17 cellular contexts compared by ENCODE assay signal in genomic region chr6:158625881-158626305, GRCh38. TPM values are rescaled to one million over a fixed set of nuclear protein-coding genes. Genes with fewer than 3 reads are reported as not detected.
A peak's percentile ranks its signal among the peaks of the same experiment; 100 is the strongest.
DNase-seq lines count a peak whose midpoint lies in the region; ATAC-seq and TF ChIP-seq lines count a peak whose summit lies in the region.
"Had no signal": no experiment of that assay in that cellular context is flagged by ENCODE, and none has a peak within 500 bp of the region (broad histone marks: within the 10 kb centered on the region; RNA-seq: fewer than 3 reads in every experiment).

No MANE protein-coding gene starts in this region.

- TF ChIP-seq CTCF in RWPE1 (conservative IDR thresholded peaks at IDR 0.05; ENCODE audit: low read depth) (no peak), ovary (IDR thresholded peaks at IDR 0.05) (no peak)

- no peaks in the 10 kb centered on the region for H3K9me3 ChIP-seq in ovary
- H3K9me3 ChIP-seq: BE2C, heart right ventricle, prostate gland had no signal

- peak overlapping the region; percentile 80 to 93 for H3K27ac Mint-ChIP-seq in effector memory CD8-positive, alpha-beta T cell
- no peak overlapping the region for H3K27ac Mint-ChIP-seq in activated CD4-positive, alpha-beta T cell treated with anti-CD3 and anti-CD28 coated beads, Interleukin-2, amount 10 ng/mL, durations not matched to agents 7 days and 5 days

- no peak for TF ChIP-seq POLR2A in ovary (IDR thresholded peaks at IDR 0.05)

- 30 to 59% (median 55%) methylated on average over 15 of the region's 15 CpGs for WGBS in ovary, 3 donors

- intact Hi-C loops in ovary (cut with DNase I) = no loop called here

- H3K4me1 ChIP-seq in ovary (ENCODE audit: insufficient read depth) = peaks cover 23% of the 10 kb centered on the region
- H3K4me1 ChIP-seq: prostate gland had no signal

- H3K4me3 Mint-ChIP-seq in effector memory CD8-positive, alpha-beta T cell = no peak overlapping the region
- H3K4me3 Mint-ChIP-seq in activated CD4-positive, alpha-beta T cell treated with anti-CD3 and anti-CD28 coated beads, Interleukin-2, amount 10 ng/mL, durations not matched to agents 7 days and 5 days = no peak overlapping the region
- H3K4me3 Mint-ChIP-seq: T-helper 2 cell treated with Interferon-gamma antibody and Interleukin-4, amounts not matched to agents 5 μg/mL and 100 μg/mL, for 36 hours had no signal

- no peak for ATAC-seq in effector memory CD8-positive, alpha-beta T cell (replicated peaks)
- no peak for ATAC-seq in GM18517 (IDR thresholded peaks at IDR 0.05; ENCODE audit: unreplicated experiment)

- peaks cover 78% of the 10 kb centered on the region for H3K36me3 Mint-ChIP-seq in effector memory CD8-positive, alpha-beta T cell (ENCODE audit: insufficient read depth)
- peaks cover 55% of the 10 kb centered on the region for H3K36me3 Mint-ChIP-seq in activated CD4-positive, alpha-beta T cell treated with anti-CD3 and anti-CD28 coated beads, Interleukin-2, amount 10 ng/mL, durations not matched to agents 7 days and 5 days (ENCODE audit: low read depth)

- H3K27ac ChIP-seq in RWPE1 (0 out of 2 replicates have a peak overlapping the region, but pooled peaks have one; percentile 18), ovary (no peak overlapping the region)
- H3K27ac ChIP-seq: heart right ventricle, prostate gland had no signal

- CTCF ChIA-PET in RWPE1 (lab: Yijun Ruan, JAX) = interaction anchor here (0.8 kb wide), 1 partner anchor 483 kb away, joined by 3 read pairs; no protein-coding TSS in a partner anchor
- CTCF ChIA-PET in activated CD4-positive, alpha-beta T cell treated with anti-CD3 and anti-CD28 coated beads, Interleukin-2, amount 10 ng/mL, durations not matched to agents 7 days and 5 days (lab: Charles Lee) = no interaction called here

- no peaks in the 10 kb centered on the region for H3K27me3 ChIP-seq in ovary
- H3K27me3 ChIP-seq: BE2C, heart right ventricle had no signal

- DNase-seq in activated CD8-positive, alpha-beta memory T cell treated with anti-CD3 and anti-CD28 coated beads for 24 hours = peak; percentile 43
- no peak for DNase-seq in activated CD8-positive, alpha-beta memory T cell treated with anti-CD3 and anti-CD28 coated beads, Interleukin-2, amount 50 U/mL, for 4 hours
- DNase-seq in RWPE1 (ENCODE audit: low spot score) = no peak
- DNase-seq in effector memory CD8-positive, alpha-beta T cell = no peak
- DNase-seq in ovary = peak in 3 of 5 donors; percentile 55 to 81 (median 69)
- DNase-seq in C1 segment of cervical spinal cord (lab: John Stamatoyannopoulos, UW) = no peak
- DNase-seq in activated CD4-positive, alpha-beta T cell treated with anti-CD3 and anti-CD28 coated beads, Interleukin-2, amount 10 ng/mL, durations not matched to agents 7 days and 5 days = no peak
- DNase-seq: activated CD4-positive, CD25-positive, alpha-beta regulatory T cell treated with anti-CD3 and anti-CD28 coated beads, Interleukin-2, amount 50 U/mL, for 72 hours; amniotic stem cell; BE2C; effector memory CD4-positive, alpha-beta T cell; heart right ventricle; NCI-H1105; NCI-H526 treated with DMSO at 0.1 percent for 48 hours had no signal

- H3K9me3 Mint-ChIP-seq in effector memory CD8-positive, alpha-beta T cell = no peaks in the 10 kb centered on the region
- H3K9me3 Mint-ChIP-seq in activated CD4-positive, alpha-beta T cell treated with anti-CD3 and anti-CD28 coated beads, Interleukin-2, amount 10 ng/mL, durations not matched to agents 7 days and 5 days = no peaks in the 10 kb centered on the region
- H3K9me3 Mint-ChIP-seq: T-helper 2 cell treated with Interferon-gamma antibody and Interleukin-4, amounts not matched to agents 5 μg/mL and 100 μg/mL, for 36 hours had no signal

- no peaks in the 10 kb centered on the region for H3K27me3 Mint-ChIP-seq in effector memory CD8-positive, alpha-beta T cell
- H3K27me3 Mint-ChIP-seq in activated CD4-positive, alpha-beta T cell treated with anti-CD3 and anti-CD28 coated beads, Interleukin-2, amount 10 ng/mL, durations not matched to agents 7 days and 5 days = no peaks in the 10 kb centered on the region

- POLR2A ChIA-PET in RWPE1 (lab: Yijun Ruan, JAX; ENCODE audit: low non-redundant PET) = no interaction called here
- POLR2A ChIA-PET in activated CD4-positive, alpha-beta T cell treated with anti-CD3 and anti-CD28 coated beads, Interleukin-2, amount 10 ng/mL, durations not matched to agents 7 days and 5 days (lab: Charles Lee) = no interaction called here

- no peak for TF ChIP-seq EP300 in ovary (IDR thresholded peaks at IDR 0.05)

- no peaks in the 10 kb centered on the region for H3K36me3 ChIP-seq in ovary
- H3K36me3 ChIP-seq: prostate gland had no signal

- peaks cover 22 to 30% of the 10 kb centered on the region in 2 donors for H3K4me1 Mint-ChIP-seq in effector memory CD8-positive, alpha-beta T cell (ENCODE audit: low read depth in 2 of 2)
- peaks cover 24% of the 10 kb centered on the region for H3K4me1 Mint-ChIP-seq in activated CD4-positive, alpha-beta T cell treated with anti-CD3 and anti-CD28 coated beads, Interleukin-2, amount 10 ng/mL, durations not matched to agents 7 days and 5 days

- H3K4me3 ChIP-seq in ovary = no peak overlapping the region
- H3K4me3 ChIP-seq: heart right ventricle, prostate gland had no signal

RNA-seq across cellular contexts. Expression of gene DYNLT1, which starts 18.6 kb away (rescaled TPM):
- 100 to 1,000 TPM in 4 of 7 donors, 10 to 100 TPM in 3; 50.0 to 115 (median 102) TPM for total RNA-seq in ovary
- 100 to 1,000 TPM; 114 to 217 TPM for polyA plus RNA-seq in ovary
- total RNA-seq in activated CD4-positive, alpha-beta T cell treated with anti-CD3 and anti-CD28 coated beads, Interleukin-2, amount 10 ng/mL, durations not matched to agents 7 days and 5 days = 100 to 1,000 TPM in 1 of 2 experiments, 10 to 100 TPM in 1; 81.4 to 102 TPM

RNA-seq across cellular contexts. Expression of gene SYTL3, which starts 24.0 kb away (rescaled TPM):
- 1 to 10 TPM; 1.7 to 7.8 (median 2.5) TPM for total RNA-seq in ovary
- 1 to 10 TPM; 1.9 to 3.3 TPM for polyA plus RNA-seq in ovary
- total RNA-seq in activated CD4-positive, alpha-beta T cell treated with anti-CD3 and anti-CD28 coated beads, Interleukin-2, amount 10 ng/mL, durations not matched to agents 7 days and 5 days = 10 to 100 TPM; 25.8 to 26.9 TPM

Comparison
In these comparisons a context has a peak if more than half of its experiments do, and no peak if none do; other contexts are left out.
1. DNase-seq: peak in activated CD8-positive, alpha-beta memory T cell treated with anti-CD3 and anti-CD28 coated beads for 24 hours (single experiment) and ovary (3 of 5); none in activated CD8-positive, alpha-beta memory T cell treated with anti-CD3 and anti-CD28 coated beads, Interleukin-2, amount 50 U/mL, for 4 hours (single experiment), RWPE1 (single experiment), effector memory CD8-positive, alpha-beta T cell (0 of 3), C1 segment of cervical spinal cord (0 of 14) and activated CD4-positive, alpha-beta T cell treated with anti-CD3 and anti-CD28 coated beads, Interleukin-2, amount 10 ng/mL, durations not matched to agents 7 days and 5 days (single experiment).